ENCODE assay signal across 9 cellular contexts in the genomic region with DNA sequence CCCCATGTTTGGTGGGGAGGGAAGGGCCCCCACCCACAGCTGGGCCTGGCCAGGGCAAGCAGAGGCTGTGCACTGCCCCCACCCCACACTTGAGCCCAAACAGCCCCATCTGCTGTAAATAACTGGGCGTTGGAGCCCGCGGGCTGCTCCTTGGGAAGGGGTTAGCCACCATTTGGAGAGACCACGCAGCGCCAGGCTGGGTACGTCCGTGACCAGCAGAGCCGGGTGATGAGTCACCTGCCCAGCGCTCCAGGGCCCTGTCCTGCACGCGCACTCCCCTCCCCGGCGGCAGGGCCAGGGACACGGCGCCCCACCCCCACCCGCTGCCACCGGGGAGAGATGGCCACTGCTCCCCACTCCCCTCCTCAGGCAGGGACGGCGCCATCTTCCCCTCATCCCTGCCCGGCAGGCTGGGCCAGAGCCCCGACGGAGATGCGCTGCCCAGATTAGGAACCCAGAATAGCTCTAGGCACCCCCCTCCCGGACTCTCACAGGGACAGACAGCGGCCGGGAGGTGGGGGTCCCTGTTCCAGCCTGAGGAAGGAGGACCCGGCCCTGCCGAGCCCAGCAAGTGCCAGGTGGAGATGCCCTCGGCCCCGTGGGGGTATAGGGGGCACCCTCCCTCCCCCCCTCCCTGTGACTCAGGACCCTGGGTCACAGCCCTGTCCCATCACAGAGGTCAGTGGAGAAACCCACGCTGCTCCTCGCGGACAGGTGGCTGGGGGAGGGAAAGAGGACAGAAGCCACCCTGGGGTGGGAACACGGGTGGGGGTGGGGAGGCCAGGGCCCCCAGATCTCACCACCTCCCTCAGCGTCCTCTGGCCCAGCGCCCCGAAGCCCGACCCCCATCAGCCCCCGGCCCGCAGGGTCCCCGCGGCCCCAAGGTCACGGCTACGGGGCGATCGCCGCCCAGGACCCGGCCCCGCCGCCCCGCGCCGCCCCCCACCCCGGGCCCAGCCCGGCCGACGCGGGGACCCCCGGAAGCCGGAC. TPM values are rescaled to one million over a fixed set of nuclear protein-coding genes. Genes with fewer than 3 reads are reported as not detected.
DNase-seq lines count a peak whose midpoint lies in the region; ATAC-seq and TF ChIP-seq lines count a peak whose summit lies in the region.
"Had no signal": no experiment of that assay in that cellular context is flagged by ENCODE, and none has a peak within 500 bp of the region (broad histone marks: within the 10 kb centered on the region; RNA-seq: fewer than 3 reads in every experiment).

No MANE protein-coding gene starts in this region.

- H3K27me3 Mint-ChIP-seq in activated naive CD4-positive, alpha-beta T cell treated with anti-CD3 and anti-CD28 coated beads for 36 hours (ENCODE audit: low read depth) = peaks cover 18% of the 10 kb centered on the region
- peaks cover 18% of the 10 kb centered on the region for H3K27me3 Mint-ChIP-seq in activated CD4-positive, alpha-beta memory T cell treated with anti-CD3 and anti-CD28 coated beads for 36 hours

- H3K4me1 ChIP-seq in BE2C (peaks cover 30% of the 10 kb centered on the region), lower lobe of right lung (peaks cover 22% of the 10 kb centered on the region)

- no peak overlapping the region for H3K4me3 Mint-ChIP-seq in activated naive CD4-positive, alpha-beta T cell treated with anti-CD3 and anti-CD28 coated beads for 36 hours
- no peak overlapping the region for H3K4me3 Mint-ChIP-seq in activated CD4-positive, alpha-beta memory T cell treated with anti-CD3 and anti-CD28 coated beads for 36 hours

- no peak overlapping the region for H3K27ac ChIP-seq in lower lobe of right lung
- H3K27ac ChIP-seq: epithelial cell of prostate had no signal

- POLR2A ChIA-PET in activated CD4-positive, alpha-beta memory T cell treated with anti-CD3 and anti-CD28 coated beads for 36 hours (lab: Charles Lee) = no interaction called here

- no peaks in the 10 kb centered on the region for H3K36me3 Mint-ChIP-seq in activated naive CD4-positive, alpha-beta T cell treated with anti-CD3 and anti-CD28 coated beads for 36 hours (ENCODE audit: low read depth)
- no peaks in the 10 kb centered on the region for H3K36me3 Mint-ChIP-seq in activated CD4-positive, alpha-beta memory T cell treated with anti-CD3 and anti-CD28 coated beads for 36 hours

- H3K9me3 ChIP-seq in BE2C (no peaks in the 10 kb centered on the region), lower lobe of right lung (no peaks in the 10 kb centered on the region)

- intact Hi-C loops in lower lobe of right lung (cut with DNase I) = no loop called here
- intact Hi-C loops in activated naive CD4-positive, alpha-beta T cell treated with anti-CD3 and anti-CD28 coated beads for 36 hours (cut with micrococcal nuclease) = loop anchor here (2.0 kb wide), 1 partner anchor 23 kb away; a partner anchor contains a TSS
- intact Hi-C loops in activated CD4-positive, alpha-beta memory T cell treated with anti-CD3 and anti-CD28 coated beads for 36 hours (cut with micrococcal nuclease) = no loop called here

- H3K9me3 Mint-ChIP-seq in activated naive CD4-positive, alpha-beta T cell treated with anti-CD3 and anti-CD28 coated beads for 36 hours = no peaks in the 10 kb centered on the region
- no peaks in the 10 kb centered on the region for H3K9me3 Mint-ChIP-seq in activated CD4-positive, alpha-beta memory T cell treated with anti-CD3 and anti-CD28 coated beads for 36 hours

- CTCF ChIA-PET in activated naive CD4-positive, alpha-beta T cell treated with anti-CD3 and anti-CD28 coated beads for 36 hours (lab: Charles Lee) = interaction anchor here (2.7 kb wide), 1 partner anchor 23 kb away, joined by 8 read pairs; a partner anchor contains a TSS
- CTCF ChIA-PET in activated CD4-positive, alpha-beta memory T cell treated with anti-CD3 and anti-CD28 coated beads for 36 hours (lab: Charles Lee) = interaction anchor here (0.6 to 2.8 kb wide), 5 partner anchors 14 to 622 kb away, joined by 3 to 11 read pairs (median 7); a partner anchor contains a TSS

- DNase-seq in BE2C (peak; percentile 84), LHCN-M2 (ENCODE audit: low read depth) (peak; percentile 23), cerebellum (ENCODE audit: low spot score) (peak; percentile 82), lower lobe of right lung (no peak), T-helper 9 cell (no peak)
- no peak for DNase-seq in activated naive CD4-positive, alpha-beta T cell treated with anti-CD3 and anti-CD28 coated beads for 36 hours
- DNase-seq in activated CD4-positive, alpha-beta memory T cell treated with anti-CD3 and anti-CD28 coated beads for 36 hours = no peak

- H3K36me3 ChIP-seq in BE2C (peaks cover 46% of the 10 kb centered on the region), lower lobe of right lung (no peaks in the 10 kb centered on the region)

- H3K4me1 Mint-ChIP-seq in activated naive CD4-positive, alpha-beta T cell treated with anti-CD3 and anti-CD28 coated beads for 36 hours (ENCODE audit: low read depth) = peaks cover 5% of the 10 kb centered on the region
- no peaks in the 10 kb centered on the region for H3K4me1 Mint-ChIP-seq in activated CD4-positive, alpha-beta memory T cell treated with anti-CD3 and anti-CD28 coated beads for 36 hours (ENCODE audit: low read depth)

- no peaks in the 10 kb centered on the region for H3K27me3 ChIP-seq in BE2C
- H3K27me3 ChIP-seq in lower lobe of right lung (ENCODE audit: low read depth) = peaks cover 72% of the 10 kb centered on the region

- no peak overlapping the region for H3K27ac Mint-ChIP-seq in activated naive CD4-positive, alpha-beta T cell treated with anti-CD3 and anti-CD28 coated beads for 36 hours
- H3K27ac Mint-ChIP-seq in activated CD4-positive, alpha-beta memory T cell treated with anti-CD3 and anti-CD28 coated beads for 36 hours = no peak overlapping the region

- TF ChIP-seq CTCF in BE2C (IDR thresholded peaks at IDR 0.05; ENCODE audit: low read depth, low read length) = no peak
- no peak for TF ChIP-seq CTCF in lower lobe of right lung (IDR thresholded peaks at IDR 0.05)

- H3K4me3 ChIP-seq in BE2C (ENCODE audit: low read depth, low read length) (peak overlapping the region; percentile 92), lower lobe of right lung (no peak overlapping the region)

- ATAC-seq in lower lobe of right lung (peak; percentile 3 to 34), GM21528 (IDR thresholded peaks at IDR 0.05; ENCODE audit: low FRiP score, unreplicated experiment) (no peak)

RNA-seq across cellular contexts. Expression of a gene that starts 0.6 kb away (rescaled TPM):
- 3,079 TPM for polyA plus RNA-seq in BE2C (2012; ENCODE audit: insufficient read depth, insufficient read length, low read depth)
- total RNA-seq in LHCN-M2 (2014; rRNA removed) = 0.32 and 0.46 TPM in 2 replicates
- 0.56 TPM for polyA plus RNA-seq in LHCN-M2 (2012)
- total RNA-seq in cerebellum = 78.4 TPM
- total RNA-seq in lower lobe of right lung = 0.77 TPM
- under 1 TPM in 1 of 2 experiments, not detected in 1; 0.12 TPM for total RNA-seq in activated naive CD4-positive, alpha-beta T cell treated with anti-CD3 and anti-CD28 coated beads for 36 hours
- total RNA-seq in activated CD4-positive, alpha-beta memory T cell treated with anti-CD3 and anti-CD28 coated beads for 36 hours = 1 to 10 TPM; 1.1 to 1.7 TPM

RNA-seq across cellular contexts. Expression of a gene that starts 22.3 kb away (rescaled TPM):
- 447 TPM for polyA plus RNA-seq in BE2C (2012; ENCODE audit: insufficient read depth, insufficient read length, low read depth)
- total RNA-seq in LHCN-M2 (2014; rRNA removed) (154 and 194 TPM in 2 replicates), cerebellum (48.6 TPM), lower lobe of right lung (305 TPM)
- 442 TPM for polyA plus RNA-seq in LHCN-M2 (2012)
- 100 to 1,000 TPM; 189 to 194 TPM for total RNA-seq in activated naive CD4-positive, alpha-beta T cell treated with anti-CD3 and anti-CD28 coated beads for 36 hours
- total RNA-seq in activated CD4-positive, alpha-beta memory T cell treated with anti-CD3 and anti-CD28 coated beads for 36 hours = 100 to 1,000 TPM; 191 to 201 TPM

RNA-seq across cellular contexts. Expression of a gene that starts 25.8 kb away (rescaled TPM):
- 60.1 TPM for polyA plus RNA-seq in BE2C (2012; ENCODE audit: insufficient read depth, insufficient read length, low read depth)
- total RNA-seq in LHCN-M2 (2014; rRNA removed) (not detected in 2 replicates), cerebellum (116 TPM), lower lobe of right lung (not detected)
- polyA plus RNA-seq in LHCN-M2 (2012) = not detected
- total RNA-seq in activated naive CD4-positive, alpha-beta T cell treated with anti-CD3 and anti-CD28 coated beads for 36 hours = not detected
- total RNA-seq in activated CD4-positive, alpha-beta memory T cell treated with anti-CD3 and anti-CD28 coated beads for 36 hours = not detected

RNA-seq across cellular contexts. Expression of a gene that starts 38.9 kb away (rescaled TPM):
- polyA plus RNA-seq in BE2C (2012; ENCODE audit: insufficient read depth, insufficient read length, low read depth) = 1.2 TPM
- total RNA-seq in LHCN-M2 (2014; rRNA removed) (0.40 and 0.45 TPM in 2 replicates), cerebellum (not detected), lower lobe of right lung (4.2 TPM)
- polyA plus RNA-seq in LHCN-M2 (2012) = 0.32 TPM
- under 1 TPM; 0.35 to 0.38 TPM for total RNA-seq in activated naive CD4-positive, alpha-beta T cell treated with anti-CD3 and anti-CD28 coated beads for 36 hours
- under 1 TPM; 0.34 to 0.78 TPM for total RNA-seq in activated CD4-positive, alpha-beta memory T cell treated with anti-CD3 and anti-CD28 coated beads for 36 hours

RNA-seq across cellular contexts. Expression of a gene that starts 49.3 kb away (rescaled TPM):
- not detected for polyA plus RNA-seq in BE2C (2012; ENCODE audit: insufficient read depth, insufficient read length, low read depth)
- total RNA-seq in LHCN-M2 (2014; rRNA removed) (not detected in 2 replicates), cerebellum (not detected), lower lobe of right lung (not detected)
- not detected for polyA plus RNA-seq in LHCN-M2 (2012)
- total RNA-seq in activated naive CD4-positive, alpha-beta T cell treated with anti-CD3 and anti-CD28 coated beads for 36 hours = not detected
- total RNA-seq in activated CD4-positive, alpha-beta memory T cell treated with anti-CD3 and anti-CD28 coated beads for 36 hours = not detected

Comparison
In these comparisons a context has a peak if more than half of its experiments do, and no peak if none do; other contexts are left out.
1. DNase-seq: peak in BE2C (single experiment), LHCN-M2 (single experiment) and cerebellum (single experiment); none in lower lobe of right lung (single experiment), activated naive CD4-positive, alpha-beta T cell treated with anti-CD3 and anti-CD28 coated beads for 36 hours (single experiment), activated CD4-positive, alpha-beta memory T cell treated with anti-CD3 and anti-CD28 coated beads for 36 hours (single experiment) and T-helper 9 cell (single experiment).
2. RNA of a gene that starts 0.6 kb away (total RNA-seq): 78.4 TPM in cerebellum (single experiment); 1.1 to 1.7 TPM in activated CD4-positive, alpha-beta memory T cell treated with anti-CD3 and anti-CD28 coated beads for 36 hours, 0.77 TPM in lower lobe of right lung (single experiment), 0.32 to 0.46 TPM in LHCN-M2 and 0.12 TPM in activated naive CD4-positive, alpha-beta T cell treated with anti-CD3 and anti-CD28 coated beads for 36 hours; every median in the first group is over 10 times any median in the second.
3. RNA of a gene that starts 25.8 kb away (total RNA-seq): 116 TPM in cerebellum (single experiment); not detected in lower lobe of right lung (single experiment), not detected in activated naive CD4-positive, alpha-beta T cell treated with anti-CD3 and anti-CD28 coated beads for 36 hours, not detected in activated CD4-positive, alpha-beta memory T cell treated with anti-CD3 and anti-CD28 coated beads for 36 hours and not detected in LHCN-M2; every median in the first group is over 10 times any median in the second.